10 cellular contexts compared by ENCODE assay signal in genomic region chr17:67469208-67469980, GRCh38.
DNase-seq lines count a peak whose midpoint lies in the region; ATAC-seq and TF ChIP-seq lines count a peak whose summit lies in the region.
"Had no signal": no experiment of that assay in that cellular context is flagged by ENCODE, and none has a peak within 500 bp of the region (broad histone marks: within the 10 kb centered on the region; RNA-seq: fewer than 3 reads in every experiment).

No MANE protein-coding gene starts in this region.

- H3K27me3 ChIP-seq in DOHH2 (ENCODE audit: control insufficient read depth, low read length): no peaks in the 10 kb centered on the region
- no peaks in the 10 kb centered on the region for H3K27me3 ChIP-seq in SK-N-SH (ENCODE audit: insufficient read depth)
- no peaks in the 10 kb centered on the region for H3K27me3 ChIP-seq in neuronal stem cell (ENCODE audit: control insufficient read depth in 3 of 3, insufficient read depth in 3 of 3, low read depth in 1 of 3, low read length in 3 of 3)

- no peak overlapping the region for H4K8ac ChIP-seq in neuronal stem cell (ENCODE audit: low read depth, low read length)

- H3K36me3 ChIP-seq in DOHH2 (ENCODE audit: control insufficient read depth, low read length): no peaks in the 10 kb centered on the region
- H3K36me3 ChIP-seq in SK-N-SH (replicated peaks in 1 of 2; ENCODE audit: control insufficient read depth in 1 of 2, insufficient read depth in 2 of 2, low read length in 1 of 2): no peaks in the 10 kb centered on the region
- no peaks in the 10 kb centered on the region for H3K36me3 ChIP-seq in neuronal stem cell (replicated peaks in 1 of 2; ENCODE audit: control insufficient read depth in 2 of 2, insufficient read depth in 2 of 2, low read length in 2 of 2)

- TF ChIP-seq EP300 in SK-N-SH (IDR thresholded peaks at IDR 0.05; ENCODE audit: borderline replicate concordance in 1 of 2, low read depth in 1 of 2, low read length in 1 of 2): peak in 1 of 2 experiments; percentile 46; a peak in 1 of 4 replicates

- CTCF ChIA-PET in SK-N-SH (lab: Yijun Ruan, JAX): interaction anchor here (0.6 to 5.8 kb wide), 11 partner anchors 12 to 221 kb away, joined by 3 to 49 read pairs (median 6); partner anchors contain the start of gene PITPNC1

- POLR2A ChIA-PET in SK-N-SH (lab: Yijun Ruan, JAX): interaction anchor here (1.2 kb wide), 1 partner anchor 91 kb away, joined by 4 read pairs; no protein-coding TSS in a partner anchor

- no peak overlapping the region for H2AFZ ChIP-seq in SK-N-SH (ENCODE audit: low read depth)
- peak overlapping the region; percentile 62 for H2AFZ ChIP-seq in neuronal stem cell (ENCODE audit: low read length)

- no peak for TF ChIP-seq CTCF in DOHH2 (IDR thresholded peaks at IDR 0.05; ENCODE audit: low read depth, low read length, poor library complexity, severe bottlenecking)
- TF ChIP-seq CTCF in SK-N-SH (IDR thresholded peaks at IDR 0.05): no peak
- TF ChIP-seq CTCF in epithelial cell of esophagus (IDR thresholded peaks at IDR 0.05; ENCODE audit: insufficient read depth, low read depth, low read length, missing control alignments): no peak

- H3K4ac ChIP-seq in neuronal stem cell (ENCODE audit: low read length): no peak overlapping the region

- H3K79me2 ChIP-seq in DOHH2 (ENCODE audit: control insufficient read depth, low read length) (no peaks in the 10 kb centered on the region), SK-N-SH (ENCODE audit: insufficient read depth) (no peaks in the 10 kb centered on the region; the same call in 1 of the 2 replicates)

- no peak overlapping the region for H4K91ac ChIP-seq in neuronal stem cell (ENCODE audit: low read depth, low read length, poor library complexity)

- H3K27ac ChIP-seq in DOHH2 (ENCODE audit: low read depth, low read length): no peak overlapping the region
- H3K27ac ChIP-seq in SK-N-SH (ENCODE audit: low read depth in 2 of 2, low read length in 1 of 2): peak overlapping the region in 1 of 2 experiments; percentile 73; a peak in 2 of 4 replicates
- no peak overlapping the region for H3K27ac ChIP-seq in neuronal stem cell (replicated peaks; ENCODE audit: low read length)
- H3K27ac ChIP-seq: VCaP had no signal

- H3K4me3 ChIP-seq in DOHH2 (ENCODE audit: low read length) (peak overlapping the region; percentile 25), SK-N-SH (ENCODE audit: low read depth in 2 of 2, low read length in 1 of 2) (no peak overlapping the region), epithelial cell of esophagus (ENCODE audit: low read length) (no peak overlapping the region), neuronal stem cell (ENCODE audit: low read length in 2 of 2) (no peak overlapping the region)

- H3K23ac ChIP-seq in neuronal stem cell (ENCODE audit: low read depth, low read length, poor library complexity): no peak overlapping the region

- H3K9ac ChIP-seq in SK-N-SH: no peak overlapping the region
- no peak overlapping the region for H3K9ac ChIP-seq in neuronal stem cell (ENCODE audit: low read depth, low read length, poor library complexity)

- peaks cover 8% of the 10 kb centered on the region for H3F3A ChIP-seq in DOHH2 (ENCODE audit: control insufficient read depth, insufficient read depth)
- no peaks in the 10 kb centered on the region for H3F3A ChIP-seq in SK-N-SH (replicated peaks; ENCODE audit: insufficient read depth)

- H2BK120ac ChIP-seq in neuronal stem cell (ENCODE audit: low read depth, low read length): no peak overlapping the region

- WGBS in SK-N-SH (ENCODE audit: low lambda C conversion rate): 77% methylated on average over 13 of the region's 13 CpGs
- no CpG with 5 or more reads among the region's 13 CpGs for WGBS in neuronal stem cell (ENCODE audit: extremely low coverage in 2 of 2, insufficient read length in 2 of 2, insufficient replicate concordance in 1 of 2), 2 donors

- no peak overlapping the region for H2BK5ac ChIP-seq in neuronal stem cell (ENCODE audit: low read length)

- peak overlapping the region; percentile 38 for H3K4me2 ChIP-seq in DOHH2 (ENCODE audit: low read length)
- H3K4me2 ChIP-seq in SK-N-SH: no peak overlapping the region
- H3K4me2 ChIP-seq in neuronal stem cell (ENCODE audit: insufficient read depth, low read length, poor library complexity, severe bottlenecking): no peak overlapping the region

- ATAC-seq in HG03442 (IDR thresholded peaks at IDR 0.05; ENCODE audit: unreplicated experiment) (no peak), HG02970 (IDR thresholded peaks at IDR 0.05; ENCODE audit: low FRiP score, unreplicated experiment) (no peak), HG03565 (IDR thresholded peaks at IDR 0.05; ENCODE audit: unreplicated experiment) (no peak)

- H3K4me1 ChIP-seq in DOHH2 (ENCODE audit: control insufficient read depth, low read length) (peaks cover 46% of the 10 kb centered on the region), SK-N-SH (ENCODE audit: control insufficient read depth in 1 of 2, insufficient read depth in 2 of 2, low read depth in 1 of 2, low read length in 1 of 2) (peaks cover 3 to 28% of the 10 kb centered on the region in 2 experiments; a peak in 3 of 4 replicates), neuronal stem cell (ENCODE audit: control insufficient read depth in 2 of 2, insufficient read depth in 1 of 2, low read depth in 1 of 2, low read length in 2 of 2) (peaks cover 6 to 11% of the 10 kb centered on the region in 2 donors)

- H3K9me2 ChIP-seq in DOHH2 (replicated peaks; ENCODE audit: control insufficient read depth, low read length): no peaks in the 10 kb centered on the region
- H3K9me2 ChIP-seq in SK-N-SH: no peaks in the 10 kb centered on the region

- H4K20me1 ChIP-seq in DOHH2 (ENCODE audit: control insufficient read depth, insufficient read depth, low read depth, low read length) (no peaks in the 10 kb centered on the region), SK-N-SH (ENCODE audit: insufficient read depth) (no peaks in the 10 kb centered on the region)

- DNase-seq in SK-N-SH (peak; percentile 84), epithelial cell of esophagus (ENCODE audit: low read depth) (peak; percentile 31), neuronal stem cell (ENCODE audit: low spot score) (no peak), HuH-7.5 (ENCODE audit: low spot score) (no peak)
- DNase-seq: foreskin melanocyte had no signal

- no peak overlapping the region for H2BK15ac ChIP-seq in neuronal stem cell (ENCODE audit: low read length)

- no peaks in the 10 kb centered on the region for H3K9me3 ChIP-seq in DOHH2 (ENCODE audit: control insufficient read depth, insufficient read depth, low read length)
- no peaks in the 10 kb centered on the region for H3K9me3 ChIP-seq in SK-N-SH
- H3K9me3 ChIP-seq in neuronal stem cell (replicated peaks in 1 of 2; ENCODE audit: control insufficient read depth in 2 of 2, insufficient read depth in 1 of 2, low read depth in 1 of 2, low read length in 2 of 2): peaks cover 1 to 5% of the 10 kb centered on the region in 2 donors

- H2AK5ac ChIP-seq in neuronal stem cell (ENCODE audit: low read depth, low read length): no peak overlapping the region

- H2BK12ac ChIP-seq in neuronal stem cell (ENCODE audit: low read length): no peak overlapping the region

- H3K79me1 ChIP-seq in neuronal stem cell (ENCODE audit: low read depth, low read length): no peaks in the 10 kb centered on the region

- no peak overlapping the region for H3K14ac ChIP-seq in neuronal stem cell (ENCODE audit: low read length)

- peak overlapping the region; percentile 84 for H3K18ac ChIP-seq in neuronal stem cell (ENCODE audit: low read length)

- TF ChIP-seq RAD21 in SK-N-SH (IDR thresholded peaks at IDR 0.05; ENCODE audit: low read length): no peak

TF ChIP-seq in SK-N-SH, 30 proteins besides CTCF, POLR2A, EP300 and RAD21 (continues in another document):
- no peak for TF ChIP-seq POLR2AphosphoS5 (IDR thresholded peaks at IDR 0.05; ENCODE audit: low read depth, low read length)
- TF ChIP-seq, protein P1, sequence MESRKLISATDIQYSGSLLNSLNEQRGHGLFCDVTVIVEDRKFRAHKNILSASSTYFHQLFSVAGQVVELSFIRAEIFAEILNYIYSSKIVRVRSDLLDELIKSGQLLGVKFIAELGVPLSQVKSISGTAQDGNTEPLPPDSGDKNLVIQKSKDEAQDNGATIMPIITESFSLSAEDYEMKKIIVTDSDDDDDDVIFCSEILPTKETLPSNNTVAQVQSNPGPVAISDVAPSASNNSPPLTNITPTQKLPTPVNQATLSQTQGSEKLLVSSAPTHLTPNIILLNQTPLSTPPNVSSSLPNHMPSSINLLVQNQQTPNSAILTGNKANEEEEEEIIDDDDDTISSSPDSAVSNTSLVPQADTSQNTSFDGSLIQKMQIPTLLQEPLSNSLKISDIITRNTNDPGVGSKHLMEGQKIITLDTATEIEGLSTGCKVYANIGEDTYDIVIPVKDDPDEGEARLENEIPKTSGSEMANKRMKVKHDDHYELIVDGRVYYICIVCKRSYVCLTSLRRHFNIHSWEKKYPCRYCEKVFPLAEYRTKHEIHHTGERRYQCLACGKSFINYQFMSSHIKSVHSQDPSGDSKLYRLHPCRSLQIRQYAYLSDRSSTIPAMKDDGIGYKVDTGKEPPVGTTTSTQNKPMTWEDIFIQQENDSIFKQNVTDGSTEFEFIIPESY (IDR thresholded peaks at IDR 0.05; ENCODE audit: borderline replicate concordance, low read depth): no peak
- TF ChIP-seq SMC3 (IDR thresholded peaks at IDR 0.05; ENCODE audit: low read depth, low read length): no peak; the same call in 1 of the 2 replicates
- peak; percentile 55; the same call in 1 of the 2 replicates for TF ChIP-seq RCOR1 (IDR thresholded peaks at IDR 0.05; ENCODE audit: low read length)
- TF ChIP-seq TAF1 (IDR thresholded peaks at IDR 0.05; ENCODE audit: borderline replicate concordance, low read depth, low read length): no peak
- peak; percentile 51 for TF ChIP-seq CHD2 (IDR thresholded peaks at IDR 0.05; ENCODE audit: low read length, partially characterized antibody)
- 0 out of 2 replicates have a peak, but pooled peaks have one; percentile 24 for TF ChIP-seq MXI1 (IDR thresholded peaks at IDR 0.05; ENCODE audit: low read depth, low read length)

Comparison
In these comparisons a context has a peak if more than half of its experiments do, and no peak if none do; other contexts are left out.
1. DNase-seq: peak in SK-N-SH (single experiment) and epithelial cell of esophagus (single experiment); none in neuronal stem cell (single experiment) and HuH-7.5 (single experiment).